18 cellular contexts compared by ENCODE assay signal in the genomic region with DNA sequence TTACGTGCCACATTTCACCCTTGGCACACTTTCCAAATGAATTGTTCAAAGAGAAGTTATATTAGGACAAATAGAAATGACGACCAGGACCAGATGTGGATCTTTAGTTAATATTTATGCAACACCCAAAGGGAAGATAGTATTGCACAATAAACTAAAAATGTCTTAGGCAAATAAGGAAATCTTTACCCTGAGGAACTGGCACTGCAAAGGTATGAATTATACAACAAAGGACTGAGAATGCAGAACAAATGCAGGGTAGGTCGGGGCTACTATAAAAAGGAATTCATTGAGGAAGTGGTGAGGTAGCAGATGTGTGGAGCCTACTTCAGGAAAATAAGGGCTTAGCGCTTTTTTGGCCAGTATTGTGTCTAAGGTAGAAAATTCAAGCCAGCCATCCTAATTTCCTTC. TPM values are rescaled to one million over a fixed set of nuclear protein-coding genes. Genes with fewer than 3 reads are reported as not detected.
A peak's percentile ranks its signal among the peaks of the same experiment; 100 is the strongest.
DNase-seq lines count a peak whose midpoint lies in the region; ATAC-seq, FAIRE-seq and TF ChIP-seq lines count a peak whose summit lies in the region.
"Had no signal": no experiment of that assay in that cellular context is flagged by ENCODE, and none has a peak within 500 bp of the region (broad histone marks: within the 10 kb centered on the region; RNA-seq: fewer than 3 reads in every experiment).

No MANE protein-coding gene starts in this region.

- 34% methylated on average over 4 of the region's 4 CpGs for WGBS in GM12878 (ENCODE audit: insufficient coverage, insufficient replicate concordance, low lambda C conversion rate, missing lambda C conversion rate)

- no peak for FAIRE-seq in GM12878 (lab: Jason Lieb, UNC)

- TF ChIP-seq CTCF in DOHH2 (IDR thresholded peaks at IDR 0.05; ENCODE audit: low read depth, low read length, poor library complexity, severe bottlenecking) (no peak), LNCaP clone FGC (IDR thresholded peaks at IDR 0.05; ENCODE audit: control insufficient read depth, extremely low read depth, insufficient read depth) (no peak), GM12878 (IDR thresholded peaks at IDR 0.05 in 2 of 3, conservative IDR thresholded peaks at IDR 0.05 in 1 of 3; ENCODE audit: control insufficient read depth in 2 of 3, extremely low read depth in 1 of 3, insufficient read depth in 1 of 3, low read depth in 3 of 3, low read length in 3 of 3) (no peak), mucosa of descending colon (IDR thresholded peaks at IDR 0.05) (no peak)

- H3K36me3 ChIP-seq in DOHH2 (ENCODE audit: control insufficient read depth, low read length) (no peaks in the 10 kb centered on the region), GM12878 (ENCODE audit: control insufficient read depth in 2 of 2, insufficient read depth in 2 of 2, low read length in 1 of 2) (no peaks in the 10 kb centered on the region), mucosa of descending colon (ENCODE audit: low read depth) (no peaks in the 10 kb centered on the region)
- H3K36me3 ChIP-seq: gastroesophageal sphincter, lower lobe of right lung had no signal

- intact Hi-C loops in GM12878 (cut with micrococcal nuclease; ENCODE audit: unreplicated experiment) = loop anchor here (10.0 kb wide), 4 partner anchors 292 to 1272 kb away; no protein-coding TSS in a partner anchor
- intact Hi-C loops in mucosa of descending colon (cut with DNase I, micrococcal nuclease) = loop anchor here in 1 of 2 donors (10.0 kb wide), 2 partner anchors 158 to 212 kb away; no protein-coding TSS in a partner anchor
- intact Hi-C loops in posterior vena cava (cut with DNase I) = no loop called here
- intact Hi-C loops in posterior cingulate gyrus (cut with DNase I) = loop anchor here (10.0 kb wide), 1 partner anchor 332 kb away; no protein-coding TSS in a partner anchor

- H3F3A ChIP-seq in DOHH2 (ENCODE audit: control insufficient read depth, insufficient read depth) = no peaks in the 10 kb centered on the region

- in situ Hi-C loops in GM12878 (cut with MboI) = no loop called here

- TF ChIP-seq EP300 in GM12878 (IDR thresholded peaks at IDR 0.05; ENCODE audit: borderline replicate concordance in 1 of 2, control insufficient read depth in 1 of 2, low read depth in 2 of 2, low read length in 2 of 2) = no peak

- H3K4me3 ChIP-seq in DOHH2 (ENCODE audit: low read length) = peak overlapping the region; percentile 15
- no peak overlapping the region for H3K4me3 ChIP-seq in LNCaP clone FGC (ENCODE audit: low read depth, low read length)
- no peak overlapping the region for H3K4me3 ChIP-seq in GM12878
- H3K4me3 ChIP-seq in mucosa of descending colon = no peak overlapping the region
- H3K4me3 ChIP-seq: gastroesophageal sphincter, lower lobe of right lung had no signal

- H3K79me2 ChIP-seq in DOHH2 (ENCODE audit: control insufficient read depth, low read length) (no peaks in the 10 kb centered on the region), GM12878 (ENCODE audit: control insufficient read depth, insufficient read depth, low read length) (no peaks in the 10 kb centered on the region)

- H4K20me1 ChIP-seq in DOHH2 (ENCODE audit: control insufficient read depth, insufficient read depth, low read depth, low read length) (no peaks in the 10 kb centered on the region), GM12878 (ENCODE audit: control insufficient read depth, insufficient read depth) (no peaks in the 10 kb centered on the region)

- peak overlapping the region; percentile 21 for H2AFZ ChIP-seq in GM12878 (ENCODE audit: control insufficient read depth, low read depth, low read length)

- POLR2A ChIA-PET in GM12878 (lab: Charles Lee) = no interaction called here

- no peaks in the 10 kb centered on the region for H3K9me3 Mint-ChIP-seq in stimulated activated naive B cell treated with anti-CD40 and anti-IgM and Interleukin-4, amounts not matched to agents 10 μg/mL and 1 μg/mL and 100 μg/mL, for 72 hours
- H3K9me3 Mint-ChIP-seq: activated naive CD8-positive, alpha-beta T cell treated with anti-CD3 and anti-CD28 coated beads, Interleukin-2, amount 50 U/mL, for 24 hours; activated T-helper 1 cell treated with anti-CD3 and anti-CD28 coated beads, Interleukin-12 subunit alpha, Interleukin-12 subunit beta, Interleukin-2, Interleukin-4 antibody, amounts not matched to agents 30 ng/mL and 10 ng/mL and 1 ng/mL, durations not matched to agents 14 hours and 24 hours and 36 hours; naive B cell had no signal

- H3K27me3 ChIP-seq in DOHH2 (ENCODE audit: control insufficient read depth, low read length) (no peaks in the 10 kb centered on the region; the same call in 1 of the 2 replicates), GM12878 (replicated peaks in 1 of 2; ENCODE audit: control insufficient read depth in 2 of 2, insufficient read depth in 2 of 2, low read length in 1 of 2) (no peaks in the 10 kb centered on the region)
- H3K27me3 ChIP-seq: gastroesophageal sphincter had no signal

- H3K27me3 Mint-ChIP-seq in stimulated activated naive B cell treated with anti-CD40 and anti-IgM and Interleukin-4, amounts not matched to agents 10 μg/mL and 1 μg/mL and 100 μg/mL, for 72 hours = peaks cover 11% of the 10 kb centered on the region in 2 donors

- no peak overlapping the region for H3K9ac ChIP-seq in GM12878 (ENCODE audit: control insufficient read depth, insufficient read depth, low read length)

- peak; percentile 68 for DNase-seq in LNCaP clone FGC (ENCODE audit: low read depth)
- no peak for DNase-seq in GM12878 (ENCODE audit: low read depth, low spot score)
- DNase-seq in mucosa of descending colon = no peak
- DNase-seq in posterior vena cava (ENCODE audit: low spot score) = no peak
- no peak for DNase-seq in stimulated activated naive B cell treated with anti-CD40 and anti-IgM and Interleukin-4, amounts not matched to agents 10 μg/mL and 1 μg/mL and 100 μg/mL, for 72 hours
- DNase-seq in posterior cingulate gyrus = no peak
- DNase-seq: activated CD8-positive, alpha-beta T cell treated with anti-CD3 and anti-CD28 coated beads, Interleukin-2, amount 10 ng/mL, durations not matched to agents 7 days and 5 days; activated naive CD8-positive, alpha-beta T cell treated with anti-CD3 and anti-CD28 coated beads, Interleukin-2, amount 50 U/mL, for 24 hours; lower lobe of right lung; naive B cell; NCI-H1092; NCI-H345 had no signal

- H3K9me2 ChIP-seq in DOHH2 (replicated peaks; ENCODE audit: control insufficient read depth, low read length) = no peaks in the 10 kb centered on the region

- H3K4me3 Mint-ChIP-seq in stimulated activated naive B cell treated with anti-CD40 and anti-IgM and Interleukin-4, amounts not matched to agents 10 μg/mL and 1 μg/mL and 100 μg/mL, for 72 hours = no peak overlapping the region
- H3K4me3 Mint-ChIP-seq: activated CD8-positive, alpha-beta T cell treated with anti-CD3 and anti-CD28 coated beads, Interleukin-2, amount 10 ng/mL, durations not matched to agents 7 days and 5 days; activated naive CD8-positive, alpha-beta T cell treated with anti-CD3 and anti-CD28 coated beads, Interleukin-2, amount 50 U/mL, for 24 hours; activated T-helper 1 cell treated with anti-CD3 and anti-CD28 coated beads, Interleukin-12 subunit alpha, Interleukin-12 subunit beta, Interleukin-2, Interleukin-4 antibody, amounts not matched to agents 30 ng/mL and 10 ng/mL and 1 ng/mL, durations not matched to agents 14 hours and 24 hours and 36 hours; B cell had no signal

- peaks cover 0 to 2% of the 10 kb centered on the region in 2 donors for H3K36me3 Mint-ChIP-seq in stimulated activated naive B cell treated with anti-CD40 and anti-IgM and Interleukin-4, amounts not matched to agents 10 μg/mL and 1 μg/mL and 100 μg/mL, for 72 hours
- H3K36me3 Mint-ChIP-seq: naive B cell had no signal

- no peak for TF ChIP-seq RAD21 in GM12878 (IDR thresholded peaks at IDR 0.05; ENCODE audit: insufficient read depth, low read depth, low read length)

- RAD21 ChIA-PET in GM12878 (lab: Charles Lee; ENCODE audit: unreplicated experiment) = interaction anchor here (4.7 kb wide), 1 partner anchor 1141 kb away, joined by 109 read pairs; no protein-coding TSS in a partner anchor

- H3K9me3 ChIP-seq in DOHH2 (ENCODE audit: control insufficient read depth, insufficient read depth, low read length) (no peaks in the 10 kb centered on the region), GM12878 (replicated peaks; ENCODE audit: control insufficient read depth, insufficient read depth, low read length) (no peaks in the 10 kb centered on the region), mucosa of descending colon (no peaks in the 10 kb centered on the region)
- H3K9me3 ChIP-seq: gastroesophageal sphincter, lower lobe of right lung had no signal

- H3K4me2 ChIP-seq in DOHH2 (ENCODE audit: low read length) (peak overlapping the region; percentile 35), GM12878 (ENCODE audit: control insufficient read depth, insufficient read depth) (no peak overlapping the region)

- ATAC-seq in GM12878 (no peak), mucosa of descending colon (peak; percentile 1), HG03097 (IDR thresholded peaks at IDR 0.05; ENCODE audit: low FRiP score, unreplicated experiment) (no peak)
- no peak for ATAC-seq in stimulated activated naive B cell treated with anti-CD40 and anti-IgM and Interleukin-4, amounts not matched to agents 10 μg/mL and 1 μg/mL and 100 μg/mL, for 72 hours (replicated peaks)
- ATAC-seq: activated CD8-positive, alpha-beta T cell treated with anti-CD3 and anti-CD28 coated beads, Interleukin-2, amount 10 ng/mL, durations not matched to agents 7 days and 5 days; activated naive CD8-positive, alpha-beta T cell treated with anti-CD3 and anti-CD28 coated beads, Interleukin-2, amount 50 U/mL, for 24 hours; gastroesophageal sphincter; lower lobe of right lung; SK-N-SH treated with all-trans-retinoic acid at 6 μM for 48 hours had no signal

- H3K27ac Mint-ChIP-seq in stimulated activated naive B cell treated with anti-CD40 and anti-IgM and Interleukin-4, amounts not matched to agents 10 μg/mL and 1 μg/mL and 100 μg/mL, for 72 hours = no peak overlapping the region
- H3K27ac Mint-ChIP-seq: activated CD8-positive, alpha-beta T cell treated with anti-CD3 and anti-CD28 coated beads, Interleukin-2, amount 10 ng/mL, durations not matched to agents 7 days and 5 days; activated naive CD8-positive, alpha-beta T cell treated with anti-CD3 and anti-CD28 coated beads, Interleukin-2, amount 50 U/mL, for 24 hours; activated T-helper 1 cell treated with anti-CD3 and anti-CD28 coated beads, Interleukin-12 subunit alpha, Interleukin-12 subunit beta, Interleukin-2, Interleukin-4 antibody, amounts not matched to agents 30 ng/mL and 10 ng/mL and 1 ng/mL, durations not matched to agents 14 hours and 24 hours and 36 hours; B cell; naive B cell had no signal

- no TSS peak for BruUV-seq in GM12878 (replicated peaks; lab: Mats Ljungman, UMichigan)

- TF ChIP-seq POLR2A in GM12878 (IDR thresholded peaks at IDR 0.05; ENCODE audit: low read depth, low read length) = no peak

- SMC1A ChIA-PET in GM12878 (lab: Charles Lee; ENCODE audit: uncharacterized antibody, unreplicated experiment) = no interaction called here

- H3K27ac ChIP-seq in DOHH2 (ENCODE audit: low read depth, low read length) (no peak overlapping the region), GM12878 (ENCODE audit: control insufficient read depth, insufficient read depth) (no peak overlapping the region)
- H3K27ac ChIP-seq: gastroesophageal sphincter, lower lobe of right lung had no signal

- H3K4me1 Mint-ChIP-seq in stimulated activated naive B cell treated with anti-CD40 and anti-IgM and Interleukin-4, amounts not matched to agents 10 μg/mL and 1 μg/mL and 100 μg/mL, for 72 hours = peaks cover 5% of the 10 kb centered on the region in 2 donors

- CTCF ChIA-PET in GM12878 (lab: Yijun Ruan, JAX) = interaction anchor here (3.3 to 4.8 kb wide), 2 partner anchors 9 to 1142 kb away, joined by 13 to 120 read pairs; no protein-coding TSS in a partner anchor

- peaks cover 34% of the 10 kb centered on the region for H3K4me1 ChIP-seq in DOHH2 (ENCODE audit: control insufficient read depth, low read length)
- H3K4me1 ChIP-seq in GM12878 (ENCODE audit: control insufficient read depth, insufficient read depth, low read length) = peaks cover 5% of the 10 kb centered on the region
- peaks cover 11% of the 10 kb centered on the region for H3K4me1 ChIP-seq in mucosa of descending colon (ENCODE audit: low read depth)

RNA-seq across cellular contexts. Expression of a gene that starts 3.9 kb away (rescaled TPM):
- total RNA-seq in GM12878 (2013; cell fraction: nucleolus; rRNA removed) = 56.9 and 65.0 TPM in 2 replicates
- total RNA-seq in GM12878 (2014; rRNA removed) = 2.3 and 3.0 TPM in 2 replicates
- total RNA-seq in GM12878 (2014; rRNA removed; fragmentation: Illumina TruSeq; extraction: Trizol) = 1.4 and 2.0 TPM in 2 replicates
- total RNA-seq in GM12878 (2021) = 1.9 and 2.1 TPM in 2 replicates
- 2.6 TPM for polyA plus RNA-seq in GM12878 (2011; ENCODE audit: low read depth)
- polyA plus RNA-seq in GM12878 (2011; rRNA removed) = 9.7 and 10.7 TPM in 2 replicates
- polyA plus RNA-seq in GM12878 (2011; cell fraction: cytosol; rRNA removed) = 6.8 and 8.6 TPM in 2 replicates
- 27.2 and 30.2 TPM in 2 replicates for polyA plus RNA-seq in GM12878 (2011; cell fraction: nucleus; rRNA removed)
- 2.9 and 3.5 TPM in 2 replicates for polyA plus RNA-seq in GM12878 (2012)
- polyA plus RNA-seq in GM12878 (2014; fragmentation: Illumina TruSeq; extraction: Trizol) = 0.93 and 1.0 TPM in 2 replicates
- polyA plus RNA-seq in GM12878 (2014; fragmentation: Nextera tagmentation; extraction: Ambion mirVana) = under 1 TPM; 0.16 to 0.22 TPM
- 1.6 and 1.8 TPM in 2 replicates for polyA plus RNA-seq in GM12878 (2014; rRNA removed)
- under 1 TPM; 0.14 to 0.40 TPM for polyA plus RNA-seq in GM12878 (2016; fragmentation: Nextera tagmentation; extraction: Ambion mirVana)
- polyA minus RNA-seq in GM12878 (2011; rRNA and poly(A)+ RNA removed) = 19.5 and 24.5 TPM in 2 replicates
- polyA minus RNA-seq in GM12878 (2011; cell fraction: cytosol; rRNA and poly(A)+ RNA removed) = 4.1 and 4.4 TPM in 2 replicates
- polyA minus RNA-seq in GM12878 (2011; cell fraction: nucleus; rRNA and poly(A)+ RNA removed) = 30.9 and 51.3 TPM in 2 replicates
- total RNA-seq in mucosa of descending colon = 10 to 100 TPM; 13.3 to 40.4 (median 14.6) TPM
- total RNA-seq in posterior vena cava = 1 to 10 TPM; 5.5 to 7.1 TPM

Comparison
In these comparisons a context has a peak if more than half of its experiments do, and no peak if none do; other contexts are left out.
1. intact Hi-C loops: an anchor here in GM12878 (10.0 kb wide) and posterior cingulate gyrus (10.0 kb wide); none called in posterior vena cava.